Comparison of ENCODE assay signal across 28 cellular contexts in genomic region chr1:1680031-1680911, GRCh38. TPM values are rescaled to one million over a fixed set of nuclear protein-coding genes. Genes with fewer than 3 reads are reported as not detected.
DNase-seq lines count a peak whose midpoint lies in the region; ATAC-seq, FAIRE-seq and TF ChIP-seq lines count a peak whose summit lies in the region.
"Had no signal": no experiment of that assay in that cellular context is flagged by ENCODE, and none has a peak within 500 bp of the region (broad histone marks: within the 10 kb centered on the region; RNA-seq: fewer than 3 reads in every experiment).

No MANE protein-coding gene starts in this region.

- no peaks in the 10 kb centered on the region for H3K9me3 ChIP-seq in RWPE2 (ENCODE audit: severe bottlenecking)
- no peaks in the 10 kb centered on the region for H3K9me3 ChIP-seq in left lung
- H3K9me3 ChIP-seq in small intestine (ENCODE audit: control insufficient read depth, low read depth) = no peaks in the 10 kb centered on the region
- no peaks in the 10 kb centered on the region for H3K9me3 ChIP-seq in neural progenitor cell (ENCODE audit: low read depth)
- H3K9me3 ChIP-seq: A549; BLaER1 treated with 17β-estradiol and CSF1 and Interleukin-3, amounts not matched to agents 10 nM and 100 nM; MG63; Peyer's patch; prostate gland had no signal

- no peaks in the 10 kb centered on the region for H3K36me3 Mint-ChIP-seq in activated naive CD8-positive, alpha-beta T cell
- peaks cover 2% of the 10 kb centered on the region for H3K36me3 Mint-ChIP-seq in activated naive CD8-positive, alpha-beta T cell treated with anti-CD3 and anti-CD28 coated beads for 36 hours
- H3K36me3 Mint-ChIP-seq in immature natural killer cell = no peaks in the 10 kb centered on the region
- peaks cover 4% of the 10 kb centered on the region for H3K36me3 Mint-ChIP-seq in neural progenitor cell
- H3K36me3 Mint-ChIP-seq: WTC11 had no signal

- H3K4me1 Mint-ChIP-seq in activated naive CD8-positive, alpha-beta T cell (ENCODE audit: low read depth) = peaks cover 40% of the 10 kb centered on the region
- H3K4me1 Mint-ChIP-seq in activated naive CD8-positive, alpha-beta T cell treated with anti-CD3 and anti-CD28 coated beads for 36 hours = peaks cover 18% of the 10 kb centered on the region
- peaks cover 27 to 38% of the 10 kb centered on the region in 2 donors for H3K4me1 Mint-ChIP-seq in immature natural killer cell
- H3K4me1 Mint-ChIP-seq in neural progenitor cell = peaks cover 15% of the 10 kb centered on the region
- H3K4me1 Mint-ChIP-seq: nephron had no signal

- no peak overlapping the region for H3K9ac ChIP-seq in neural progenitor cell

- H3K4me3 ChIP-seq in RWPE2 (ENCODE audit: severe bottlenecking) (no peak overlapping the region), left lung (no peak overlapping the region), small intestine (ENCODE audit: low read depth in 1 of 2, low read length in 2 of 2) (no peak overlapping the region), neural progenitor cell (no peak overlapping the region)
- H3K4me3 ChIP-seq: A549; BLaER1 treated with 17β-estradiol and CSF1 and Interleukin-3, amounts not matched to agents 10 nM and 100 nM; dorsolateral prefrontal cortex; GM23338; MG63; Peyer's patch; prostate gland had no signal

- no peak overlapping the region for H2AFZ ChIP-seq in neural progenitor cell (replicated peaks)
- H2AFZ ChIP-seq: GM23338 had no signal

- TF ChIP-seq CTCF in RWPE2 (IDR thresholded peaks at IDR 0.05; ENCODE audit: poor library complexity, severe bottlenecking) (no peak), left lung (IDR thresholded peaks at IDR 0.05) (no peak), neural progenitor cell (IDR thresholded peaks at IDR 0.05) (no peak)

- no peak for ATAC-seq in RWPE2 (ENCODE audit: low read depth)
- ATAC-seq in left lung = no peak
- ATAC-seq: GM23338, WTC11 had no signal

- H3K36me3 ChIP-seq in RWPE2 (ENCODE audit: low read depth) = no peaks in the 10 kb centered on the region
- peaks cover 0 to 4% of the 10 kb centered on the region in 2 donors for H3K36me3 ChIP-seq in left lung
- H3K36me3 ChIP-seq in small intestine (ENCODE audit: control insufficient read depth in 2 of 2, insufficient read depth in 2 of 2, low read length in 2 of 2) = peaks cover 0 to 2% of the 10 kb centered on the region in 2 donors
- no peaks in the 10 kb centered on the region for H3K36me3 ChIP-seq in neural progenitor cell
- H3K36me3 ChIP-seq: Peyer's patch, prostate gland had no signal

- no peaks in the 10 kb centered on the region for H3K27me3 Mint-ChIP-seq in activated naive CD8-positive, alpha-beta T cell
- H3K27me3 Mint-ChIP-seq in activated naive CD8-positive, alpha-beta T cell treated with anti-CD3 and anti-CD28 coated beads for 36 hours = no peaks in the 10 kb centered on the region
- H3K27me3 Mint-ChIP-seq in immature natural killer cell (ENCODE audit: low read depth in 3 of 3) (peaks cover 8 to 15% (median 10%) of the 10 kb centered on the region in 3 donors), neural progenitor cell (ENCODE audit: insufficient read depth, low read depth) (peaks cover 2% of the 10 kb centered on the region)
- H3K27me3 Mint-ChIP-seq: central memory CD8-positive, alpha-beta T cell; IgD-negative memory B cell had no signal

- peaks cover 66% of the 10 kb centered on the region for H4K20me1 ChIP-seq in neural progenitor cell (ENCODE audit: low read depth)

- no peaks in the 10 kb centered on the region for H3F3A ChIP-seq in neural progenitor cell (ENCODE audit: low read depth)

- H3K27me3 ChIP-seq in RWPE2 (ENCODE audit: insufficient read depth, poor library complexity, severe bottlenecking) = no peaks in the 10 kb centered on the region
- no peaks in the 10 kb centered on the region for H3K27me3 ChIP-seq in left lung
- no peaks in the 10 kb centered on the region for H3K27me3 ChIP-seq in small intestine (ENCODE audit: control insufficient read depth in 2 of 2, insufficient read depth in 2 of 2, low read length in 2 of 2)
- no peaks in the 10 kb centered on the region for H3K27me3 ChIP-seq in neural progenitor cell
- H3K27me3 ChIP-seq: BLaER1 treated with 17β-estradiol and CSF1 and Interleukin-3, amounts not matched to agents 10 nM and 100 nM; dorsolateral prefrontal cortex; MG63; Peyer's patch had no signal

- no peaks in the 10 kb centered on the region for H3K9me3 Mint-ChIP-seq in activated naive CD8-positive, alpha-beta T cell (ENCODE audit: low read depth)
- H3K9me3 Mint-ChIP-seq in activated naive CD8-positive, alpha-beta T cell treated with anti-CD3 and anti-CD28 coated beads for 36 hours = no peaks in the 10 kb centered on the region
- H3K9me3 Mint-ChIP-seq in immature natural killer cell (no peaks in the 10 kb centered on the region), neural progenitor cell (no peaks in the 10 kb centered on the region)
- H3K9me3 Mint-ChIP-seq: central memory CD8-positive, alpha-beta T cell; GM23338; IgD-negative memory B cell; nephron; T-helper 2 cell treated with Interferon-gamma antibody and Interleukin-4, amounts not matched to agents 5 μg/mL and 100 μg/mL, for 36 hours; WTC11 had no signal

- H3K4me2 ChIP-seq in neural progenitor cell = no peak overlapping the region
- H3K4me2 ChIP-seq: A549 had no signal

- WGBS in small intestine, 3 donors = 53 to 80% (median 64%) methylated on average over 32 of the region's 32 CpGs

- FAIRE-seq in small intestine (lab: Jason Lieb, UNC) = no peak
- FAIRE-seq: A549, astrocyte, D721Med had no signal

- no peak overlapping the region for H3K27ac Mint-ChIP-seq in activated naive CD8-positive, alpha-beta T cell
- H3K27ac Mint-ChIP-seq in activated naive CD8-positive, alpha-beta T cell treated with anti-CD3 and anti-CD28 coated beads for 36 hours = no peak overlapping the region
- H3K27ac Mint-ChIP-seq in immature natural killer cell = no peak overlapping the region
- no peak overlapping the region for H3K27ac Mint-ChIP-seq in neural progenitor cell

- no peak overlapping the region for H3K27ac ChIP-seq in RWPE2 (ENCODE audit: poor library complexity, severe bottlenecking)
- no peak overlapping the region for H3K27ac ChIP-seq in left lung
- peak overlapping the region; percentile 57 to 70 for H3K27ac ChIP-seq in small intestine (ENCODE audit: low read depth in 1 of 2, low read length in 1 of 2)
- H3K27ac ChIP-seq in neural progenitor cell = no peak overlapping the region
- H3K27ac ChIP-seq: prostate gland had no signal

- H3K4me1 ChIP-seq in RWPE2 (ENCODE audit: insufficient read depth, poor library complexity, severe bottlenecking) = no peaks in the 10 kb centered on the region
- peaks cover 0 to 16% of the 10 kb centered on the region in 2 donors for H3K4me1 ChIP-seq in left lung
- peaks cover 4 to 16% of the 10 kb centered on the region in 2 donors for H3K4me1 ChIP-seq in small intestine (ENCODE audit: control insufficient read depth in 2 of 2, insufficient read depth in 1 of 2, low read depth in 1 of 2, low read length in 1 of 2)
- no peaks in the 10 kb centered on the region for H3K4me1 ChIP-seq in neural progenitor cell
- H3K4me1 ChIP-seq: prostate gland had no signal

- intact Hi-C loops in left lung (cut with DNase I) = no loop called here

- DNase-seq in activated naive CD8-positive, alpha-beta T cell treated with anti-CD3 and anti-CD28 coated beads for 36 hours = no peak
- DNase-seq in RWPE2 (ENCODE audit: low spot score) = peak; percentile 59
- DNase-seq in left lung = peak; percentile 17 to 47
- DNase-seq in small intestine = peak; percentile 48
- no peak for DNase-seq in activated naive CD4-positive, alpha-beta T cell (lab: John Stamatoyannopoulos, UW)
- no peak for DNase-seq in immature natural killer cell
- no peak for DNase-seq in neural progenitor cell (ENCODE audit: low spot score)
- DNase-seq: activated CD4-positive, alpha-beta T cell treated with anti-CD3 and anti-CD28 coated beads, Interleukin-2, amount 50 U/mL, for 4 hours; activated T-cell treated with anti-CD3 and anti-CD28 coated beads for 4 hours; EL; MG63; midbrain; NCI-H1436; NCI-H510A had no signal

- H3K4me3 Mint-ChIP-seq in activated naive CD8-positive, alpha-beta T cell = peak overlapping the region; percentile 7
- H3K4me3 Mint-ChIP-seq in activated naive CD8-positive, alpha-beta T cell treated with anti-CD3 and anti-CD28 coated beads for 36 hours = no peak overlapping the region
- no peak overlapping the region for H3K4me3 Mint-ChIP-seq in immature natural killer cell
- no peak overlapping the region for H3K4me3 Mint-ChIP-seq in neural progenitor cell
- H3K4me3 Mint-ChIP-seq: GM23338, WTC11 had no signal

- peaks cover 75% of the 10 kb centered on the region for H3K79me2 ChIP-seq in neural progenitor cell (ENCODE audit: low read depth)

RNA-seq across cellular contexts. Expression of gene SLC35E2B, which starts 12.3 kb away (rescaled TPM):
- total RNA-seq in activated naive CD8-positive, alpha-beta T cell treated with anti-CD3 and anti-CD28 coated beads for 36 hours = 10 to 100 TPM; 19.3 to 20.1 TPM
- total RNA-seq in left lung (10 to 100 TPM; 45.7 to 55.4 TPM), neural progenitor cell (ENCODE audit: low replicate concordance) (49.4 and 71.6 TPM in 2 replicates)
- polyA plus RNA-seq in small intestine (10 to 100 TPM; 21.6 to 34.4 (median 33.5) TPM), immature natural killer cell (10 to 100 TPM; 14.4 to 37.7 (median 18.1) TPM)

RNA-seq across cellular contexts. Expression of gene CDK11B, which starts 21.5 kb away (rescaled TPM):
- total RNA-seq in activated naive CD8-positive, alpha-beta T cell treated with anti-CD3 and anti-CD28 coated beads for 36 hours = 10 to 100 TPM; 42.2 to 43.3 TPM
- total RNA-seq in left lung = 10 to 100 TPM; 16.3 to 23.2 TPM
- polyA plus RNA-seq in small intestine = 10 to 100 TPM; 32.0 to 61.7 (median 58.1) TPM
- 10 to 100 TPM in 1 of 3 donors, 1 to 10 TPM in 2; 4.8 to 25.0 (median 8.1) TPM for polyA plus RNA-seq in immature natural killer cell
- total RNA-seq in neural progenitor cell (ENCODE audit: low replicate concordance) = 12.6 and 16.9 TPM in 2 replicates

RNA-seq across cellular contexts. Expression of gene CDK11A, which starts 43.9 kb away (rescaled TPM):
- 10 to 100 TPM; 64.2 to 65.0 TPM for total RNA-seq in activated naive CD8-positive, alpha-beta T cell treated with anti-CD3 and anti-CD28 coated beads for 36 hours
- total RNA-seq in left lung = 10 to 100 TPM; 21.1 to 43.2 TPM
- 100 to 1,000 TPM in 1 of 3 donors, 10 to 100 TPM in 2; 25.5 to 232 (median 71.3) TPM for polyA plus RNA-seq in small intestine
- 10 to 100 TPM in 2 of 3 donors, 1 to 10 TPM in 1; 1.6 to 32.6 (median 14.9) TPM for polyA plus RNA-seq in immature natural killer cell
- total RNA-seq in neural progenitor cell (ENCODE audit: low replicate concordance) = 6.6 and 16.6 TPM in 2 replicates

RNA-seq across cellular contexts. Expression of gene MMP23B, which starts 48.3 kb away (rescaled TPM):
- total RNA-seq in activated naive CD8-positive, alpha-beta T cell treated with anti-CD3 and anti-CD28 coated beads for 36 hours = 1 to 10 TPM; 1.4 to 2.3 TPM
- total RNA-seq in left lung (10 to 100 TPM; 43.5 to 56.7 TPM), neural progenitor cell (ENCODE audit: low replicate concordance) (4.2 and 4.7 TPM in 2 replicates)
- polyA plus RNA-seq in small intestine (10 to 100 TPM in 1 of 3 donors, 1 to 10 TPM in 2; 1.2 to 16.5 (median 1.6) TPM), immature natural killer cell (10 to 100 TPM; 10.4 to 22.3 (median 12.6) TPM)

Comparison
In these comparisons a context has a peak if more than half of its experiments do, and no peak if none do; other contexts are left out.
1. DNase-seq: peak in RWPE2 (single experiment), left lung (2 of 2) and small intestine (single experiment); none in activated naive CD8-positive, alpha-beta T cell treated with anti-CD3 and anti-CD28 coated beads for 36 hours (single experiment), activated naive CD4-positive, alpha-beta T cell (0 of 4), immature natural killer cell (0 of 3) and neural progenitor cell (single experiment).
2. H3K27ac ChIP-seq: peak in small intestine (2 of 2); none in RWPE2 (single experiment), left lung (0 of 2) and neural progenitor cell (single experiment).